Comparison of ENCODE assay signal across 2 cellular contexts in the genomic region with DNA sequence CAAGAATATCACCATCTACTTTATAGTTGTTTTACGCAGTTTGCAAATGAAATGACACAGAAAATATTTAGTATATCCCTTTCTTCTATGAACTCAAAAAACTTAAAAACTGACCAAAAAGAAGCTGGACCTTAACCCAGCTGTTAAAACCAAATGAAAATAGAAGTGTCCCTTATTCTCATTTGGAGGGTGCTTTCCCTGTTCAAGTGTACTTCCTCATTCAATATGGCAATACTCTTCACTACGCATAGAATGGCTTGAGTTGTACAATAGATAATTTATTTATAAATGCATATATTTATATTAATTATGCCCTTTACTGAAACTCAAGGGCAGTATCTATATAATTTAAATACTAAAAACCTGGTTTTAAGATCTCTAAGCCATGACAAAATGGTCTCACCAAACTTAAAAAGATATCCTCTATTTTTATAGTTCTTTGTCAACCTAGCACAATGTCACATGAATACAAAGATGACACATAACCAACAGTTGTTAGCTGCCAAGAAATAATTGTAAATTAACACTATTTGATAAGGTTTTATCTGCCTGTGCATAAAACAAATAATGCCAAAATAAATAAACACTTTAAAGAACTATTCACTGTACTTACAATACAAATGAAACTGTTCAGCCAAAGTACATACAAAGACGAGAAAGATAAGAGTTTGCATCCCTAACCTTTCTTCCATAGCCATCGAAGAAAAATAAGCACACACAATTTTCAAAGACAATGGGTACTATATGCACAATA.
TF ChIP-seq lines count a peak whose summit lies in the region.

No MANE protein-coding gene starts in this region.

TF ChIP-seq in GM23338, 12 proteins besides CTCF, POLR2A, EP300 and RAD21 (continued from another document):
- TF ChIP-seq CREB1 (CRISPR knock-in tag; IDR thresholded peaks at IDR 0.05; ENCODE audit: low read depth) (no peak), ZNF331 (CRISPR knock-in tag; IDR thresholded peaks at IDR 0.05; ENCODE audit: low read depth) (no peak), EZH2phosphoT487 (IDR thresholded peaks at IDR 0.05; ENCODE audit: unreplicated experiment) (no peak)

TF ChIP-seq in HepG2, 621 proteins besides CTCF, POLR2A, EP300 and RAD21 (continued from another document):
- TF ChIP-seq RFX3 (CRISPR knock-in tag; IDR thresholded peaks at IDR 0.05) (no peak), POGZ (CRISPR knock-in tag; IDR thresholded peaks at IDR 0.05) (no peak), PTBP1 (IDR thresholded peaks at IDR 0.05; ENCODE audit: low read depth, low read length, poor library complexity, severe bottlenecking) (no peak), ZNF629 (CRISPR knock-in tag; conservative IDR thresholded peaks at IDR 0.05) (no peak), SATB2 (CRISPR knock-in tag; IDR thresholded peaks at IDR 0.05) (no peak), FIP1L1 (IDR thresholded peaks at IDR 0.05; ENCODE audit: borderline replicate concordance, insufficient read depth, low read depth, low read length) (no peak), TARDBP (CRISPR knock-in tag; IDR thresholded peaks at IDR 0.05) (no peak), ZBTB3 (CRISPR knock-in tag; IDR thresholded peaks at IDR 0.05; ENCODE audit: borderline replicate concordance, low read depth) (no peak), NR2F1 (CRISPR knock-in tag; IDR thresholded peaks at IDR 0.05) (no peak), ZNF256 (CRISPR knock-in tag; conservative IDR thresholded peaks at IDR 0.05) (no peak), ZNF282 (IDR thresholded peaks at IDR 0.05; ENCODE audit: partially characterized antibody) (no peak), FOXA3 (CRISPR knock-in tag; IDR thresholded peaks at IDR 0.05) (no peak), GTF3A (CRISPR knock-in tag; conservative IDR thresholded peaks at IDR 0.05) (no peak), ZNF382 (CRISPR knock-in tag; IDR thresholded peaks at IDR 0.05; ENCODE audit: borderline replicate concordance) (no peak)
- TF ChIP-seq, protein P1, sequence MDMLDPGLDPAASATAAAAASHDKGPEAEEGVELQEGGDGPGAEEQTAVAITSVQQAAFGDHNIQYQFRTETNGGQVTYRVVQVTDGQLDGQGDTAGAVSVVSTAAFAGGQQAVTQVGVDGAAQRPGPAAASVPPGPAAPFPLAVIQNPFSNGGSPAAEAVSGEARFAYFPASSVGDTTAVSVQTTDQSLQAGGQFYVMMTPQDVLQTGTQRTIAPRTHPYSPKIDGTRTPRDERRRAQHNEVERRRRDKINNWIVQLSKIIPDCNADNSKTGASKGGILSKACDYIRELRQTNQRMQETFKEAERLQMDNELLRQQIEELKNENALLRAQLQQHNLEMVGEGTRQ (IDR thresholded peaks at IDR 0.05; ENCODE audit: low read depth, low read length) = no peak
- TF ChIP-seq, protein P1 (CRISPR knock-in tag; IDR thresholded peaks at IDR 0.05; ENCODE audit: borderline replicate concordance) = no peak
